In the genomic region with DNA sequence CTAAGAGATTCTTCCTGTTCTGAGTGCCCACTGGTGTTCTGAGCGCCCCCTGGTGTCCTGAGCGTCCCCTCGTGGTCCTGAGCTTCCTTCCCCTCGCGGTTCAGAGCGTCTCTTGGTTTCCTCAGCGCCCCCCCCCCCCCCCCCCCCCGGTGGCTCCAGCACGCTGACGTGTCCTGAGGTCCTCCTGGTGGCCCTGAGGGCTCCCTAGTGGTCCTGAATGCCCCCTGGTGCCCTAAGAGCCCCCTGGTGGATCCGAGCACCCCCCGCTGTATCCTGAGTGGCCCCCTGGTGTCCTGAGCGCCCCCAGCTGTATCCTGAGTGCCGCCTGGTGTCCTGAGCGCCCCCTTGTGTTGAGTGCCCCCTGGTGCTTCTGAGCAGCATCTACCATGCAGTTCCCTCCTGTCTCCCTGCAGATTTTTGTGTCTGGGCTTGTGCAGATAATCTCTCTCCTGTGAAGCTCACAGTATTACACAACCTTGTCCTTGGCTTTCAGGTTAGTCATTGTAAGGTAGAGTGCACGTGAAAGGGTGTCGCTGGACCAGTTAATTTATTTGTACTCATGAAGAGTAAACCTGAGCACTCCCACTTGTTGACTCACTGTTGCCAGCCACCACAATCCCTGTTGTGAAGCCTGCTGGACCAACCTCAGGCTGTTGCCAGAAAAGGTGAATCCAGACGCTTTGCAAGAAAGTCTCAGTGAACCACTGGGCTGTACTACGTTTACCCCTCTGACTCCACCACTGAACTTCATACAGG, we compare ENCODE assay signal across 1 cellular context.
TF ChIP-seq lines count a peak whose summit lies in the region.

No MANE protein-coding gene starts in this region.

TF ChIP-seq in GM23338, 12 proteins besides CTCF, POLR2A, EP300 and RAD21 (continued from another document):
- TF ChIP-seq, protein P1, sequence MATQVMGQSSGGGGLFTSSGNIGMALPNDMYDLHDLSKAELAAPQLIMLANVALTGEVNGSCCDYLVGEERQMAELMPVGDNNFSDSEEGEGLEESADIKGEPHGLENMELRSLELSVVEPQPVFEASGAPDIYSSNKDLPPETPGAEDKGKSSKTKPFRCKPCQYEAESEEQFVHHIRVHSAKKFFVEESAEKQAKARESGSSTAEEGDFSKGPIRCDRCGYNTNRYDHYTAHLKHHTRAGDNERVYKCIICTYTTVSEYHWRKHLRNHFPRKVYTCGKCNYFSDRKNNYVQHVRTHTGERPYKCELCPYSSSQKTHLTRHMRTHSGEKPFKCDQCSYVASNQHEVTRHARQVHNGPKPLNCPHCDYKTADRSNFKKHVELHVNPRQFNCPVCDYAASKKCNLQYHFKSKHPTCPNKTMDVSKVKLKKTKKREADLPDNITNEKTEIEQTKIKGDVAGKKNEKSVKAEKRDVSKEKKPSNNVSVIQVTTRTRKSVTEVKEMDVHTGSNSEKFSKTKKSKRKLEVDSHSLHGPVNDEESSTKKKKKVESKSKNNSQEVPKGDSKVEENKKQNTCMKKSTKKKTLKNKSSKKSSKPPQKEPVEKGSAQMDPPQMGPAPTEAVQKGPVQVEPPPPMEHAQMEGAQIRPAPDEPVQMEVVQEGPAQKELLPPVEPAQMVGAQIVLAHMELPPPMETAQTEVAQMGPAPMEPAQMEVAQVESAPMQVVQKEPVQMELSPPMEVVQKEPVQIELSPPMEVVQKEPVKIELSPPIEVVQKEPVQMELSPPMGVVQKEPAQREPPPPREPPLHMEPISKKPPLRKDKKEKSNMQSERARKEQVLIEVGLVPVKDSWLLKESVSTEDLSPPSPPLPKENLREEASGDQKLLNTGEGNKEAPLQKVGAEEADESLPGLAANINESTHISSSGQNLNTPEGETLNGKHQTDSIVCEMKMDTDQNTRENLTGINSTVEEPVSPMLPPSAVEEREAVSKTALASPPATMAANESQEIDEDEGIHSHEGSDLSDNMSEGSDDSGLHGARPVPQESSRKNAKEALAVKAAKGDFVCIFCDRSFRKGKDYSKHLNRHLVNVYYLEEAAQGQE (IDR thresholded peaks at IDR 0.05; ENCODE audit: unreplicated experiment), result no peak
- TF ChIP-seq EZH2phosphoT487 (IDR thresholded peaks at IDR 0.05; ENCODE audit: unreplicated experiment), result no peak
- TF ChIP-seq, protein P2, sequence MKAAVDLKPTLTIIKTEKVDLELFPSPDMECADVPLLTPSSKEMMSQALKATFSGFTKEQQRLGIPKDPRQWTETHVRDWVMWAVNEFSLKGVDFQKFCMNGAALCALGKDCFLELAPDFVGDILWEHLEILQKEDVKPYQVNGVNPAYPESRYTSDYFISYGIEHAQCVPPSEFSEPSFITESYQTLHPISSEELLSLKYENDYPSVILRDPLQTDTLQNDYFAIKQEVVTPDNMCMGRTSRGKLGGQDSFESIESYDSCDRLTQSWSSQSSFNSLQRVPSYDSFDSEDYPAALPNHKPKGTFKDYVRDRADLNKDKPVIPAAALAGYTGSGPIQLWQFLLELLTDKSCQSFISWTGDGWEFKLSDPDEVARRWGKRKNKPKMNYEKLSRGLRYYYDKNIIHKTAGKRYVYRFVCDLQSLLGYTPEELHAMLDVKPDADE (IDR thresholded peaks at IDR 0.05), result no peak
- no peak for TF ChIP-seq CREB1 (CRISPR knock-in tag; IDR thresholded peaks at IDR 0.05; ENCODE audit: low read depth)
- TF ChIP-seq JUNB (IDR thresholded peaks at IDR 0.05; ENCODE audit: unreplicated experiment), result no peak
- TF ChIP-seq ZNF114 (CRISPR knock-in tag; IDR thresholded peaks at IDR 0.05), result no peak
